9 cellular contexts compared by ENCODE assay signal in genomic region chr14:21023817-21024667, GRCh38. TPM values are rescaled to one million over a fixed set of nuclear protein-coding genes. Genes with fewer than 3 reads are reported as not detected.
A peak's percentile ranks its signal among the peaks of the same experiment; 100 is the strongest.
DNase-seq lines count a peak whose midpoint lies in the region; ATAC-seq and TF ChIP-seq lines count a peak whose summit lies in the region.
"Had no signal": no experiment of that assay in that cellular context is flagged by ENCODE, and none has a peak within 500 bp of the region (broad histone marks: within the 10 kb centered on the region; RNA-seq: fewer than 3 reads in every experiment).

No MANE protein-coding gene starts in this region.

- no peaks in the 10 kb centered on the region for H3K9me2 ChIP-seq in HCT116 (ENCODE audit: insufficient read depth)

- H3K4me1 ChIP-seq in HCT116 (ENCODE audit: control insufficient read depth in 1 of 2, insufficient read depth in 2 of 2, low read length in 2 of 2) = peaks cover 14 to 21% of the 10 kb centered on the region in 2 experiments; a peak in 3 of 4 replicates
- H3K4me1 ChIP-seq in right atrium auricular region = peaks cover 0 to 38% of the 10 kb centered on the region in 2 donors
- H3K4me1 ChIP-seq in gastrocnemius medialis = peaks cover 68 to 76% of the 10 kb centered on the region in 2 donors

- DNase-seq in HCT116 (ENCODE audit: low read depth, low spot score) (no peak), right atrium auricular region (ENCODE audit: low spot score) (no peak), gastrocnemius medialis (peak in 1 of 2 donors; percentile 55), NCI-H524 (lab: John Stamatoyannopoulos, UW) (no peak), erythroblast (lab: John Stamatoyannopoulos, UW) (no peak), NCI-H2081 treated with DMSO at 0.1 percent for 48 hours (lab: John Stamatoyannopoulos, UW) (no peak)
- DNase-seq in activated T-helper 1 cell treated with anti-CD3 and anti-CD28 coated beads, Interleukin-12 subunit alpha, Interleukin-12 subunit beta, Interleukin-2, Interleukin-4 antibody, amounts not matched to agents 30 ng/mL and 10 ng/mL and 1 ng/mL, durations not matched to agents 14 hours and 24 hours and 36 hours (ENCODE audit: low spot score) = no peak

- no peak for TF ChIP-seq CTCF in HCT116 (IDR thresholded peaks at IDR 0.05 in 2 of 3, conservative IDR thresholded peaks at IDR 0.05 in 1 of 3; ENCODE audit: borderline replicate concordance in 1 of 3, insufficient read depth in 1 of 3, low read depth in 2 of 3, low read length in 2 of 3)
- no peak for TF ChIP-seq CTCF in right atrium auricular region (IDR thresholded peaks at IDR 0.05)
- no peak for TF ChIP-seq CTCF in gastrocnemius medialis (IDR thresholded peaks at IDR 0.05 in 4 of 5, conservative IDR thresholded peaks at IDR 0.05 in 1 of 5)

- H3K9me3 ChIP-seq in HCT116 (ENCODE audit: control insufficient read depth in 1 of 2, insufficient read depth in 1 of 2, low read depth in 1 of 2, low read length in 2 of 2) = no peaks in the 10 kb centered on the region
- H3K9me3 ChIP-seq in right atrium auricular region = no peaks in the 10 kb centered on the region
- H3K9me3 ChIP-seq in gastrocnemius medialis = no peaks in the 10 kb centered on the region

- TF ChIP-seq RAD21 in HCT116 (IDR thresholded peaks at IDR 0.05; ENCODE audit: low read depth) = no peak

- H3K27me3 ChIP-seq in HCT116 (ENCODE audit: insufficient read depth, low read length) (no peaks in the 10 kb centered on the region), right atrium auricular region (no peaks in the 10 kb centered on the region), gastrocnemius medialis (no peaks in the 10 kb centered on the region)

- H3K9me3 Mint-ChIP-seq in activated T-helper 1 cell treated with anti-CD3 and anti-CD28 coated beads, Interleukin-12 subunit alpha, Interleukin-12 subunit beta, Interleukin-2, Interleukin-4 antibody, amounts not matched to agents 30 ng/mL and 10 ng/mL and 1 ng/mL, durations not matched to agents 14 hours and 24 hours and 36 hours = no peaks in the 10 kb centered on the region

- peak overlapping the region; percentile 66 to 72 for H3K4me3 ChIP-seq in HCT116 (replicated peaks in 1 of 2; ENCODE audit: low read depth in 1 of 2, low read length in 2 of 2)
- H3K4me3 ChIP-seq in right atrium auricular region = peak overlapping the region; percentile 85 to 89
- H3K4me3 ChIP-seq in gastrocnemius medialis = peak overlapping the region; percentile 95 to 99 (median 99)

- RAD21 ChIA-PET in HCT116 (lab: Charles Lee; ENCODE audit: low non-redundant PET in 1 of 2, low total read pairs in 2 of 2, uncharacterized antibody in 2 of 2, unreplicated experiment in 2 of 2) = no interaction called here

- no peak for ATAC-seq in HCT116
- peak in 1 of 2 donors; percentile 10 for ATAC-seq in gastrocnemius medialis
- no peak for ATAC-seq in GM19324 (IDR thresholded peaks at IDR 0.05; ENCODE audit: low FRiP score, unreplicated experiment)

- no peaks in the 10 kb centered on the region for H3K79me2 ChIP-seq in HCT116 (ENCODE audit: insufficient read depth, low read length)

- CTCF ChIA-PET in HCT116 (lab: Charles Lee) = interaction anchor here (2.5 kb wide), 1 partner anchor 9 kb away, joined by 10 read pairs; no protein-coding TSS in a partner anchor

- intact Hi-C loops in HCT116 (cut with micrococcal nuclease) (no loop called here), gastrocnemius medialis (cut with DNase I; ENCODE audit: low total_unique reads) (no loop called here)
- intact Hi-C loops in activated T-helper 1 cell treated with anti-CD3 and anti-CD28 coated beads, Interleukin-12 subunit alpha, Interleukin-12 subunit beta, Interleukin-2, Interleukin-4 antibody, amounts not matched to agents 30 ng/mL and 10 ng/mL and 1 ng/mL, durations not matched to agents 14 hours and 24 hours and 36 hours (cut with micrococcal nuclease) = loop anchor here (1.0 kb wide), 1 partner anchor 10 kb away; no protein-coding TSS in a partner anchor

- H3K4me2 ChIP-seq in HCT116 (ENCODE audit: low read length) = peak overlapping the region; percentile 85

- H3K27ac ChIP-seq in HCT116 (ENCODE audit: low read depth, low read length) = peak overlapping the region; percentile 46; the same call in 1 of the 2 replicates
- peak overlapping the region; percentile 96 to 98 for H3K27ac ChIP-seq in right atrium auricular region
- peak overlapping the region; percentile 97 to 100 (median 100) for H3K27ac ChIP-seq in gastrocnemius medialis

- no peaks in the 10 kb centered on the region for H3K36me3 ChIP-seq in HCT116 (ENCODE audit: control insufficient read depth in 1 of 2, insufficient read depth in 2 of 2, low read length in 2 of 2)
- peaks cover 31% of the 10 kb centered on the region for H3K36me3 ChIP-seq in right atrium auricular region
- H3K36me3 ChIP-seq in gastrocnemius medialis = peaks cover 0 to 44% of the 10 kb centered on the region in 2 donors

- BruUV-seq in HCT116 (replicated peaks; lab: Mats Ljungman, UMichigan) = TSS peak; percentile 49

- H3K9ac ChIP-seq in HCT116 (ENCODE audit: low read length) = peak overlapping the region; percentile 66

- H2AFZ ChIP-seq in HCT116 (ENCODE audit: low read depth, low read length, poor library complexity, severe bottlenecking) = no peak overlapping the region

- H3K36me3 Mint-ChIP-seq in activated T-helper 1 cell treated with anti-CD3 and anti-CD28 coated beads, Interleukin-12 subunit alpha, Interleukin-12 subunit beta, Interleukin-2, Interleukin-4 antibody, amounts not matched to agents 30 ng/mL and 10 ng/mL and 1 ng/mL, durations not matched to agents 14 hours and 24 hours and 36 hours (ENCODE audit: low read depth) = no peaks in the 10 kb centered on the region

- peaks cover 6% of the 10 kb centered on the region for H3K4me1 Mint-ChIP-seq in activated T-helper 1 cell treated with anti-CD3 and anti-CD28 coated beads, Interleukin-12 subunit alpha, Interleukin-12 subunit beta, Interleukin-2, Interleukin-4 antibody, amounts not matched to agents 30 ng/mL and 10 ng/mL and 1 ng/mL, durations not matched to agents 14 hours and 24 hours and 36 hours (ENCODE audit: low read depth)

- peak overlapping the region; percentile 81 for H3K4me3 Mint-ChIP-seq in activated T-helper 1 cell treated with anti-CD3 and anti-CD28 coated beads, Interleukin-12 subunit alpha, Interleukin-12 subunit beta, Interleukin-2, Interleukin-4 antibody, amounts not matched to agents 30 ng/mL and 10 ng/mL and 1 ng/mL, durations not matched to agents 14 hours and 24 hours and 36 hours

- no peaks in the 10 kb centered on the region for H4K20me1 ChIP-seq in HCT116 (ENCODE audit: insufficient read depth)

- POLR2A ChIA-PET in HCT116 (lab: Charles Lee) = no interaction called here

- H3K27me3 Mint-ChIP-seq in activated T-helper 1 cell treated with anti-CD3 and anti-CD28 coated beads, Interleukin-12 subunit alpha, Interleukin-12 subunit beta, Interleukin-2, Interleukin-4 antibody, amounts not matched to agents 30 ng/mL and 10 ng/mL and 1 ng/mL, durations not matched to agents 14 hours and 24 hours and 36 hours (ENCODE audit: insufficient read depth) = peaks cover 38% of the 10 kb centered on the region

- H3K27ac Mint-ChIP-seq in activated T-helper 1 cell treated with anti-CD3 and anti-CD28 coated beads, Interleukin-12 subunit alpha, Interleukin-12 subunit beta, Interleukin-2, Interleukin-4 antibody, amounts not matched to agents 30 ng/mL and 10 ng/mL and 1 ng/mL, durations not matched to agents 14 hours and 24 hours and 36 hours = no peak overlapping the region

- in situ Hi-C loops in gastrocnemius medialis (cut with MboI; ENCODE audit: low sequenced_read_pairs in 4 of 4) = no loop called here

- TF ChIP-seq POLR2A in HCT116 (IDR thresholded peaks at IDR 0.05; ENCODE audit: borderline replicate concordance, extremely low read depth, insufficient read depth, insufficient read length) (no peak), gastrocnemius medialis (IDR thresholded peaks at IDR 0.05) (no peak), erythroblast (IDR thresholded peaks at IDR 0.05; ENCODE audit: low read length) (no peak)

TF ChIP-seq in HCT116, 20 proteins besides CTCF, POLR2A, EP300 and RAD21 (continues in another document):
- TF ChIP-seq ZNF274 (IDR thresholded peaks at IDR 0.05; ENCODE audit: low read depth, low read length) (no peak), TCF7L2 (IDR thresholded peaks at IDR 0.05; ENCODE audit: borderline replicate concordance, extremely low read depth, insufficient read depth, insufficient read length) (no peak), CEBPB (IDR thresholded peaks at IDR 0.05; ENCODE audit: low read depth) (no peak)

RNA-seq across cellular contexts. Expression of gene NDRG2, which starts 0.8 kb away (rescaled TPM):
- total RNA-seq in HCT116 (2021; ENCODE audit: unreplicated experiment) (18.9 TPM), right atrium auricular region (100 to 1,000 TPM; 335 to 360 TPM), gastrocnemius medialis (1,000 to 10,000 TPM in 3 of 4 donors, 100 to 1,000 TPM in 1; 759 to 2,790 (median 1,841) TPM)
- 16.1 and 20.7 TPM in 2 replicates for polyA plus RNA-seq in HCT116 (2012)
- total RNA-seq in activated T-helper 1 cell treated with anti-CD3 and anti-CD28 coated beads, Interleukin-12 subunit alpha, Interleukin-12 subunit beta, Interleukin-2, Interleukin-4 antibody, amounts not matched to agents 30 ng/mL and 10 ng/mL and 1 ng/mL, durations not matched to agents 14 hours and 24 hours and 36 hours = 1.5 and 1.6 TPM in 2 replicates

RNA-seq across cellular contexts. Expression of gene TPPP2, which starts 6.0 kb away (rescaled TPM):
- total RNA-seq in HCT116 (2021; ENCODE audit: unreplicated experiment) (not detected), right atrium auricular region (under 1 TPM in 1 of 2 donors, not detected in 1; 0.86 TPM), gastrocnemius medialis (1 to 10 TPM in 2 of 4 donors, under 1 TPM in 2; 0.22 to 2.3 (median 1.1) TPM)
- not detected in 2 replicates for polyA plus RNA-seq in HCT116 (2012)
- not detected in 2 replicates for total RNA-seq in activated T-helper 1 cell treated with anti-CD3 and anti-CD28 coated beads, Interleukin-12 subunit alpha, Interleukin-12 subunit beta, Interleukin-2, Interleukin-4 antibody, amounts not matched to agents 30 ng/mL and 10 ng/mL and 1 ng/mL, durations not matched to agents 14 hours and 24 hours and 36 hours
- polyA plus RNA-seq: adipose tissue had no signal

RNA-seq across cellular contexts. Expression of gene RNASE13, which starts 10.6 kb away (rescaled TPM):
- total RNA-seq in HCT116 (2021; ENCODE audit: unreplicated experiment) = 0.15 TPM
- polyA plus RNA-seq in HCT116 (2012) = not detected in 2 replicates
- total RNA-seq in activated T-helper 1 cell treated with anti-CD3 and anti-CD28 coated beads, Interleukin-12 subunit alpha, Interleukin-12 subunit beta, Interleukin-2, Interleukin-4 antibody, amounts not matched to agents 30 ng/mL and 10 ng/mL and 1 ng/mL, durations not matched to agents 14 hours and 24 hours and 36 hours = not detected in 2 replicates
- total RNA-seq in right atrium auricular region = not detected
- total RNA-seq in gastrocnemius medialis = not detected
- polyA plus RNA-seq: adipose tissue had no signal

RNA-seq across cellular contexts. Expression of gene RNASE7, which starts 18.1 kb away (rescaled TPM):
- total RNA-seq in HCT116 (2021; ENCODE audit: unreplicated experiment) (not detected), right atrium auricular region (not detected), gastrocnemius medialis (under 1 TPM in 1 of 4 donors, not detected in 3; 0.55 TPM)
- polyA plus RNA-seq in HCT116 (2012) = 0.04 TPM in 1 of 2 replicates, not detected in the other
- not detected in 2 replicates for total RNA-seq in activated T-helper 1 cell treated with anti-CD3 and anti-CD28 coated beads, Interleukin-12 subunit alpha, Interleukin-12 subunit beta, Interleukin-2, Interleukin-4 antibody, amounts not matched to agents 30 ng/mL and 10 ng/mL and 1 ng/mL, durations not matched to agents 14 hours and 24 hours and 36 hours

RNA-seq across cellular contexts. Expression of gene SLC39A2, which starts 24.9 kb away (rescaled TPM):
- total RNA-seq in HCT116 (2021; ENCODE audit: unreplicated experiment) (not detected), right atrium auricular region (not detected), gastrocnemius medialis (not detected)
- polyA plus RNA-seq in HCT116 (2012) = not detected in 2 replicates
- 0.24 and 0.36 TPM in 2 replicates for total RNA-seq in activated T-helper 1 cell treated with anti-CD3 and anti-CD28 coated beads, Interleukin-12 subunit alpha, Interleukin-12 subunit beta, Interleukin-2, Interleukin-4 antibody, amounts not matched to agents 30 ng/mL and 10 ng/mL and 1 ng/mL, durations not matched to agents 14 hours and 24 hours and 36 hours

Comparison
In these comparisons a context has a peak if more than half of its experiments do, and no peak if none do; other contexts are left out.
1. H3K27ac ChIP-seq: peak in every context shown above with its lines; median percentile 100 in gastrocnemius medialis; 97 in right atrium auricular region; 46 in HCT116.
2. RNA of gene NDRG2, which starts 0.8 kb away (total RNA-seq): 759 to 2,790 TPM in gastrocnemius medialis and 335 to 360 TPM in right atrium auricular region; 18.9 TPM in HCT116 (single experiment) and 1.5 to 1.6 TPM in activated T-helper 1 cell treated with anti-CD3 and anti-CD28 coated beads, Interleukin-12 subunit alpha, Interleukin-12 subunit beta, Interleukin-2, Interleukin-4 antibody, amounts not matched to agents 30 ng/mL and 10 ng/mL and 1 ng/mL, durations not matched to agents 14 hours and 24 hours and 36 hours; every median in the first group is over 10 times any median in the second.
3. Peak in every context shown above with its lines, with median percentiles within 50 percentile points of each other: H3K4me3 ChIP-seq.